23 cellular contexts compared by ENCODE assay signal in genomic region chr6:130787726-130788500, GRCh38. TPM values are rescaled to one million over a fixed set of nuclear protein-coding genes. Genes with fewer than 3 reads are reported as not detected.
"Had no signal": no experiment of that assay in that cellular context is flagged by ENCODE, and none has a peak within 500 bp of the region (broad histone marks: within the 10 kb centered on the region; RNA-seq: fewer than 3 reads in every experiment).

No MANE protein-coding gene starts in this region.

- H3K36me3 ChIP-seq: suprapubic skin had no signal

- H3K4me1 ChIP-seq: suprapubic skin had no signal

- DNase-seq: activated CD4-positive, alpha-beta memory T cell treated with anti-CD3 and anti-CD28 coated beads, Interleukin-2, amount 10 ng/mL, durations not matched to agents 7 days and 5 days; activated CD4-positive, alpha-beta T cell treated with anti-CD3 and anti-CD28 coated beads for 48 hours; activated CD8-positive, alpha-beta memory T cell treated with anti-CD3 and anti-CD28 coated beads, Interleukin-2, amount 10 ng/mL, durations not matched to agents 7 days and 5 days; activated naive CD4-positive, alpha-beta T cell treated with Interleukin-2 at 50 U/mL for 16 hours; dorsolateral prefrontal cortex; endodermal cell; foreskin fibroblast; stimulated activated CD4-positive, alpha-beta T cell treated with anti-CD3 and anti-CD28 coated beads, Interleukin-12 subunit alpha, Interleukin-12 subunit beta, amount 100 ng/mL, for 4 hours; stimulated activated CD4-positive, alpha-beta T cell treated with anti-CD3 and anti-CD28 coated beads, Interleukin-1b, Interleukin-23, amount 100 ng/mL, for 48 hours had no signal

- H3K27ac Mint-ChIP-seq: activated CD4-positive, alpha-beta memory T cell treated with anti-CD3 and anti-CD28 coated beads, Interleukin-2, amount 10 ng/mL, durations not matched to agents 7 days and 5 days; activated CD8-positive, alpha-beta memory T cell treated with anti-CD3 and anti-CD28 coated beads, Interleukin-2, amount 10 ng/mL, durations not matched to agents 7 days and 5 days; activated T-helper 17 cell treated with anti-CD3 and anti-CD28 coated beads, Interleukin-2, amount 50 U/mL, for 72 hours; brain; endodermal cell; memory B cell; stimulated activated naive CD8-positive, alpha-beta T cell treated with anti-CD3 and anti-CD28 coated beads, Interleukin-15, Interleukin-2, amounts not matched to agents 100 ng/mL and 50 ng/mL, for 24 hours; type B pancreatic cell had no signal

- H3K4me1 Mint-ChIP-seq: activated CD4-positive, alpha-beta memory T cell treated with anti-CD3 and anti-CD28 coated beads, Interleukin-2, amount 10 ng/mL, durations not matched to agents 7 days and 5 days; activated CD8-positive, alpha-beta memory T cell treated with anti-CD3 and anti-CD28 coated beads, Interleukin-2, amount 10 ng/mL, durations not matched to agents 7 days and 5 days; brain; endodermal cell; memory B cell; neural crest cell had no signal

- FAIRE-seq: colon, TTC549 had no signal

- ATAC-seq: activated CD8-positive, alpha-beta memory T cell treated with anti-CD3 and anti-CD28 coated beads, Interleukin-2, amount 10 ng/mL, durations not matched to agents 7 days and 5 days; activated T-helper 17 cell treated with anti-CD3 and anti-CD28 coated beads, Interleukin-2, amount 50 U/mL, for 72 hours had no signal

- H3K27me3 ChIP-seq: dorsolateral prefrontal cortex, suprapubic skin had no signal

- H3K27me3 Mint-ChIP-seq: activated CD4-positive, alpha-beta memory T cell treated with anti-CD3 and anti-CD28 coated beads, Interleukin-2, amount 10 ng/mL, durations not matched to agents 7 days and 5 days; activated CD8-positive, alpha-beta memory T cell treated with anti-CD3 and anti-CD28 coated beads, Interleukin-2, amount 10 ng/mL, durations not matched to agents 7 days and 5 days; activated T-helper 17 cell treated with anti-CD3 and anti-CD28 coated beads, Interleukin-2, amount 50 U/mL, for 72 hours; stimulated activated naive CD8-positive, alpha-beta T cell treated with anti-CD3 and anti-CD28 coated beads, Interleukin-15, Interleukin-2, amounts not matched to agents 100 ng/mL and 50 ng/mL, for 24 hours had no signal

- H3K36me3 Mint-ChIP-seq: activated CD8-positive, alpha-beta memory T cell treated with anti-CD3 and anti-CD28 coated beads, Interleukin-2, amount 10 ng/mL, durations not matched to agents 7 days and 5 days; brain; memory B cell; type B pancreatic cell had no signal

- H3K27ac ChIP-seq: dorsolateral prefrontal cortex, epithelial cell of prostate, suprapubic skin had no signal

- H3K4me3 Mint-ChIP-seq: activated CD4-positive, alpha-beta memory T cell treated with anti-CD3 and anti-CD28 coated beads, Interleukin-2, amount 10 ng/mL, durations not matched to agents 7 days and 5 days; activated CD8-positive, alpha-beta memory T cell treated with anti-CD3 and anti-CD28 coated beads, Interleukin-2, amount 10 ng/mL, durations not matched to agents 7 days and 5 days; activated T-helper 17 cell treated with anti-CD3 and anti-CD28 coated beads, Interleukin-2, amount 50 U/mL, for 72 hours; brain; endodermal cell; memory B cell; neural crest cell; stimulated activated naive CD8-positive, alpha-beta T cell treated with anti-CD3 and anti-CD28 coated beads, Interleukin-15, Interleukin-2, amounts not matched to agents 100 ng/mL and 50 ng/mL, for 24 hours; type B pancreatic cell had no signal

- H3K9me3 Mint-ChIP-seq: activated CD4-positive, alpha-beta memory T cell treated with anti-CD3 and anti-CD28 coated beads, Interleukin-2, amount 10 ng/mL, durations not matched to agents 7 days and 5 days; activated T-helper 17 cell treated with anti-CD3 and anti-CD28 coated beads, Interleukin-2, amount 50 U/mL, for 72 hours; brain; endodermal cell; stimulated activated naive CD8-positive, alpha-beta T cell treated with anti-CD3 and anti-CD28 coated beads, Interleukin-15, Interleukin-2, amounts not matched to agents 100 ng/mL and 50 ng/mL, for 24 hours; type B pancreatic cell had no signal

- H3K4me3 ChIP-seq: dorsolateral prefrontal cortex, suprapubic skin had no signal

- H3K9me3 ChIP-seq: suprapubic skin had no signal

RNA-seq across cellular contexts. Expression of gene SMLR1, which starts 39.3 kb away (rescaled TPM):
- total RNA-seq: activated CD4-positive, alpha-beta memory T cell treated with anti-CD3 and anti-CD28 coated beads, Interleukin-2, amount 10 ng/mL, durations not matched to agents 7 days and 5 days; activated CD8-positive, alpha-beta memory T cell treated with anti-CD3 and anti-CD28 coated beads, Interleukin-2, amount 10 ng/mL, durations not matched to agents 7 days and 5 days; activated T-helper 17 cell treated with anti-CD3 and anti-CD28 coated beads, Interleukin-2, amount 50 U/mL, for 72 hours; dorsolateral prefrontal cortex; glomerular endothelial cell; mononuclear cell; neural crest cell; omental fat pad; posterior vena cava; suprapubic skin had no signal
